Comparison of ENCODE assay signal across 14 cellular contexts in the genomic region with DNA sequence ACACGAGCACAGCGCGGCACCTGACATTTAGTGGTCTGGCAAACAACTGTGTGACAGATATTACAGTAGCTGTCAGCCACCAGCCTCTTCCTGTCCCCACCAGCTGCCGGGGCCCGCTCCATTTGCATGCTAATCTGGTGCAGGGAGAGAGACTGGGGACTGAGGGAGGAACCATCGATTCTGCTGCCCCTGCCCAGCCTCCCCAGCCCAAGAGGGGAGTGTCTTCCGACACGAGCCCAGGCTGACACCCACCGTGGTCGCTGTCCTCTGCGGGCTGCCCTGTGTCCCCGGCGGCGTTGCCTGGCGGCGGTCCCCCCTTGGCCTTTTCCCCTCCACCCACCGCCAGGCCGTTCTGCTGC. TPM values are rescaled to one million over a fixed set of nuclear protein-coding genes. Genes with fewer than 3 reads are reported as not detected.
DNase-seq lines count a peak whose midpoint lies in the region; ATAC-seq lines count a peak whose summit lies in the region.
"Had no signal": no experiment of that assay in that cellular context is flagged by ENCODE, and none has a peak within 500 bp of the region (broad histone marks: within the 10 kb centered on the region; RNA-seq: fewer than 3 reads in every experiment).

No MANE protein-coding gene starts in this region.

- peak overlapping the region in 3 of 4 donors; percentile 57 to 66 (median 58) for H3K4me3 Mint-ChIP-seq in IgD-negative memory B cell
- H3K4me3 Mint-ChIP-seq: dendritic cell treated with granulocyte-macrophage colony-stimulating factor and Interleukin-4, amounts not matched to agents 40 ng/mL and 50 ng/mL, for 4 days had no signal

- H3K27me3 ChIP-seq in BLaER1 = no peaks in the 10 kb centered on the region
- no peaks in the 10 kb centered on the region for H3K27me3 ChIP-seq in layer of hippocampus (ENCODE audit: control insufficient read depth, insufficient read depth, low read length)

- H3K9ac ChIP-seq in BLaER1 = peak overlapping the region; percentile 54; the same call in 1 of the 2 replicates
- no peak overlapping the region for H3K9ac ChIP-seq in SK-N-MC (ENCODE audit: insufficient read length)

- peak overlapping the region; percentile 74 for H3K4me2 ChIP-seq in BLaER1

- ATAC-seq in HG02970 (IDR thresholded peaks at IDR 0.05; ENCODE audit: low FRiP score, unreplicated experiment) = no peak
- ATAC-seq in GM19452 (IDR thresholded peaks at IDR 0.05; ENCODE audit: unreplicated experiment) = no peak
- ATAC-seq: stimulated activated naive B cell treated with anti-CD40 and anti-IgM and Interleukin-4, amounts not matched to agents 10 μg/mL and 1 μg/mL and 100 μg/mL, for 72 hours had no signal

- H3K9me3 ChIP-seq in BLaER1 = no peaks in the 10 kb centered on the region
- no peaks in the 10 kb centered on the region for H3K9me3 ChIP-seq in SK-N-MC (ENCODE audit: low read depth, low read length)

- H3K4me3 ChIP-seq in BLaER1 (no peak overlapping the region), SK-N-MC (peak overlapping the region; percentile 45)

- H3K36me3 ChIP-seq in BLaER1 = peaks cover 50% of the 10 kb centered on the region
- no peaks in the 10 kb centered on the region for H3K36me3 ChIP-seq in SK-N-MC (ENCODE audit: insufficient read depth, low read length)

- peaks cover 70% of the 10 kb centered on the region for H3K4me1 ChIP-seq in BLaER1

- peaks cover 0 to 13% (median 5%) of the 10 kb centered on the region in 3 donors for H3K4me1 Mint-ChIP-seq in IgD-negative memory B cell

- H3K27me3 Mint-ChIP-seq in IgD-negative memory B cell = no peaks in the 10 kb centered on the region
- H3K27me3 Mint-ChIP-seq: dendritic cell treated with granulocyte-macrophage colony-stimulating factor and Interleukin-4, amounts not matched to agents 40 ng/mL and 50 ng/mL, for 4 days; stimulated activated naive B cell treated with anti-CD40 and anti-IgM and Interleukin-4, amounts not matched to agents 10 μg/mL and 1 μg/mL and 100 μg/mL, for 72 hours had no signal

- peaks cover 85% of the 10 kb centered on the region for H4K20me1 ChIP-seq in BLaER1

- H3K27ac ChIP-seq in BLaER1 (peak overlapping the region; percentile 58), SK-N-MC (0 out of 2 replicates have a peak overlapping the region, but pooled peaks have one; percentile 45), layer of hippocampus (ENCODE audit: low read depth, low read length) (peak overlapping the region; percentile 12)
- H3K27ac ChIP-seq: C4-2B had no signal

- no peaks in the 10 kb centered on the region for H3K9me3 Mint-ChIP-seq in IgD-negative memory B cell
- H3K9me3 Mint-ChIP-seq: dendritic cell treated with granulocyte-macrophage colony-stimulating factor and Interleukin-4, amounts not matched to agents 40 ng/mL and 50 ng/mL, for 4 days; stimulated activated naive B cell treated with anti-CD40 and anti-IgM and Interleukin-4, amounts not matched to agents 10 μg/mL and 1 μg/mL and 100 μg/mL, for 72 hours had no signal

- H3K36me3 Mint-ChIP-seq in IgD-negative memory B cell = peaks cover 7% of the 10 kb centered on the region

- peak overlapping the region in 2 of 3 donors; percentile 53 to 71 for H3K27ac Mint-ChIP-seq in IgD-negative memory B cell
- H3K27ac Mint-ChIP-seq: dendritic cell treated with granulocyte-macrophage colony-stimulating factor and Interleukin-4, amounts not matched to agents 40 ng/mL and 50 ng/mL, for 4 days; stimulated activated naive B cell treated with anti-CD40 and anti-IgM and Interleukin-4, amounts not matched to agents 10 μg/mL and 1 μg/mL and 100 μg/mL, for 72 hours had no signal

- DNase-seq in SK-N-MC (ENCODE audit: low read depth, low spot score) (no peak), GDM1 (lab: John Stamatoyannopoulos, UW) (no peak), Kasumi-1 (lab: John Stamatoyannopoulos, UW) (no peak)
- DNase-seq: activated CD4-positive, alpha-beta T cell treated with anti-CD3 and anti-CD28 coated beads for 1 hour; activated T-cell treated with anti-CD3 and anti-CD28 coated beads, Interleukin-2, amount 50 U/mL, for 1 hour; OCI-M1; stimulated activated naive B cell treated with anti-CD40 and anti-IgM and Interleukin-4, amounts not matched to agents 10 μg/mL and 1 μg/mL and 100 μg/mL, for 72 hours had no signal

RNA-seq across cellular contexts. Expression of a gene that starts 12.8 kb away (rescaled TPM):
- polyA plus RNA-seq in IgD-negative memory B cell = 91.8 TPM

RNA-seq across cellular contexts. Expression of a gene that starts 13.1 kb away (rescaled TPM):
- 15.3 TPM for polyA plus RNA-seq in IgD-negative memory B cell

RNA-seq across cellular contexts. Expression of a gene that starts 29.2 kb away (rescaled TPM):
- 10.8 TPM for polyA plus RNA-seq in IgD-negative memory B cell

RNA-seq across cellular contexts. Expression of a gene that starts 43.2 kb away (rescaled TPM):
- polyA plus RNA-seq in IgD-negative memory B cell = 84.5 TPM
